In the genomic region with DNA sequence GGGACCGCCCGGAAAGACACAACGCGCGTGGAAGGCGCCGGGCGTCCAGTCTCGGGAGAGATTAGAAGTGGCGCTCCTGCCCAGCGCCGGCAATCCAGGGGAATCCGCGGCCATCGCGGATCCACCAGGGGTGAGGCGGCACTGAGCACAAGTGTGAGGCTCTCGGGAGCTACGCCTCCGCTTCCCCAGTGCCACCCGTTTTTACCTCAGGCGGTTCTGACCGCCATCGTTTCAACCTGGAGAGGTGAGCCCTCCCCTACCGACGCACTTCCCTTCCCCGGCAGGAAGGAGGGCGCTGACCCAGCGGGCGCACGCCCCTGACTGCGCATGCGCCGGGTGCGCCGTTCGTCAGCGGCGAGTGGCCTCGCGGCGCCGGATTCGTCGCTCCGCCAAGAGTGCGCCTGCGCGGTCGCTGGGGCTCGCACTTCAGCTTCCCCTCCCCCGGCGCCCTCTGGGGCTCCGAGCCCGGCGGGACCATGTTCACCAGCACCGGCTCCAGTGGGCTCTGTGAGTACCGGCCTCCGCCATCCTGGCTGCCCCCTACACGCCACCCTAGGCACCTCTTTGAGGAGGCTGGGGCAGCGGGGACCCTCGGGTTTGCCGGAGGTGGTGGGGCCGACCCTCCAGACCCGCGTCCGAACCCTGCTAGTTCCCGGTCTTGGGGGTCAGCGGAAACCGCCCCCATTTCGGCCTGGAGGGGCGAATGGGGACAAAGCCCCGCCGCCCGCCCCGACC, we compare ENCODE assay signal across 8 cellular contexts. TPM values are rescaled to one million over a fixed set of nuclear protein-coding genes. Genes with fewer than 3 reads are reported as not detected.
A peak's percentile ranks its signal among the peaks of the same experiment; 100 is the strongest.
DNase-seq lines count a peak whose midpoint lies in the region; ATAC-seq, FAIRE-seq and TF ChIP-seq lines count a peak whose summit lies in the region.

A gene with protein sequence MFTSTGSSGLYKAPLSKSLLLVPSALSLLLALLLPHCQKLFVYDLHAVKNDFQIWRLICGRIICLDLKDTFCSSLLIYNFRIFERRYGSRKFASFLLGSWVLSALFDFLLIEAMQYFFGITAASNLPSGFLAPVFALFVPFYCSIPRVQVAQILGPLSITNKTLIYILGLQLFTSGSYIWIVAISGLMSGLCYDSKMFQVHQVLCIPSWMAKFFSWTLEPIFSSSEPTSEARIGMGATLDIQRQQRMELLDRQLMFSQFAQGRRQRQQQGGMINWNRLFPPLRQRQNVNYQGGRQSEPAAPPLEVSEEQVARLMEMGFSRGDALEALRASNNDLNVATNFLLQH (plus strand): TSS at position 422 of the 735 bp plus-strand sequence. CDS start 55 bp downstream, at position 477.

- no peaks in the 10 kb centered on the region for H3K27me3 ChIP-seq in Caco-2 (replicated peaks; ENCODE audit: control insufficient read depth, insufficient read depth, low read length)
- no peaks in the 10 kb centered on the region for H3K27me3 ChIP-seq in endocrine pancreas (ENCODE audit: control insufficient read depth, insufficient read depth, low read length)

- peak within 1 kb of the TSS; percentile 93 for H3K27ac ChIP-seq in mesodermal cell (ENCODE audit: low read depth, low read length, severe bottlenecking)

- H3K9me3 ChIP-seq in Caco-2: no peaks in the 10 kb centered on the region
- no peaks in the 10 kb centered on the region for H3K9me3 ChIP-seq in endocrine pancreas (ENCODE audit: control insufficient read depth, low read length)
- no peaks in the 10 kb centered on the region for H3K9me3 ChIP-seq in mesodermal cell (ENCODE audit: control insufficient read depth, low read length)

- intact Hi-C loops in Caco-2 (cut with micrococcal nuclease; ENCODE audit: unreplicated experiment): loop anchor here (1.0 to 2.0 kb wide), 3 partner anchors 66 to 301 kb away; a partner anchor contains a TSS

- DNase-seq in Caco-2 (peak; percentile 93 to 97), HTR-8/SVneo (ENCODE audit: insufficient read length, low spot score) (peak; percentile 93), NOMO-1 treated with dmso at 0.1 percent for 144 hours (lab: John Stamatoyannopoulos, UW; ENCODE audit: unreplicated experiment) (peak; percentile 87)
- DNase-seq in activated CD8-positive, alpha-beta memory T cell treated with anti-CD3 and anti-CD28 coated beads, Interleukin-2, amount 10 ng/mL, durations not matched to agents 7 days and 5 days: peak; percentile 97
- DNase-seq in stimulated activated CD8-positive, alpha-beta memory T cell treated with anti-CD3 and anti-CD28 coated beads, Interleukin-15, amount 100 ng/mL, for 4 hours (ENCODE audit: low read depth in 2 of 2): peak; percentile 93 to 97

- H3K4me1 ChIP-seq in Caco-2 (peaks cover 19% of the 10 kb centered on the region), endocrine pancreas (ENCODE audit: control insufficient read depth, insufficient read depth, low read length) (no peaks in the 10 kb centered on the region), mesodermal cell (ENCODE audit: control insufficient read depth, insufficient read depth, low read length, poor library complexity, severe bottlenecking) (peaks cover 6% of the 10 kb centered on the region)

- POLR2A ChIA-PET in Caco-2 (lab: Charles Lee): interaction anchor here (0.5 to 1.1 kb wide), 9 partner anchors 8 to 164 kb away, joined by 3 to 5 read pairs (median 4); no protein-coding TSS in a partner anchor

- CTCF ChIA-PET in Caco-2 (lab: Charles Lee): interaction anchor here (0.9 to 2.7 kb wide), 4 partner anchors 18 to 69 kb away, joined by 3 to 15 read pairs (median 4); no protein-coding TSS in a partner anchor
- CTCF ChIA-PET in activated CD8-positive, alpha-beta memory T cell treated with anti-CD3 and anti-CD28 coated beads, Interleukin-2, amount 10 ng/mL, durations not matched to agents 7 days and 5 days (lab: Charles Lee): interaction anchor here (0.7 to 9.7 kb wide), 16 partner anchors 9 to 235 kb away, joined by 3 to 151 read pairs (median 6); a partner anchor contains a TSS

- peak; percentile 84 for FAIRE-seq in HTR-8/SVneo (lab: Jason Lieb, UNC)

- H3K9me3 Mint-ChIP-seq in Caco-2 (ENCODE audit: unreplicated experiment): no peaks in the 10 kb centered on the region
- no peaks in the 10 kb centered on the region for H3K9me3 Mint-ChIP-seq in activated CD8-positive, alpha-beta memory T cell treated with anti-CD3 and anti-CD28 coated beads, Interleukin-2, amount 10 ng/mL, durations not matched to agents 7 days and 5 days (ENCODE audit: low read depth)

- 0% methylated on average over 60 to 61 of the region's 76 CpGs for WGBS in mesodermal cell (ENCODE audit: insufficient coverage in 2 of 2), 2 experiments

- ATAC-seq in GM21367 (IDR thresholded peaks at IDR 0.05; ENCODE audit: unreplicated experiment): peak; percentile 52
- peak; percentile 86 for ATAC-seq in activated CD8-positive, alpha-beta memory T cell treated with anti-CD3 and anti-CD28 coated beads, Interleukin-2, amount 10 ng/mL, durations not matched to agents 7 days and 5 days

- peaks cover 43% of the 10 kb centered on the region for H3K36me3 Mint-ChIP-seq in Caco-2 (ENCODE audit: insufficient read depth, unreplicated experiment)
- peaks cover 13% of the 10 kb centered on the region for H3K36me3 Mint-ChIP-seq in activated CD8-positive, alpha-beta memory T cell treated with anti-CD3 and anti-CD28 coated beads, Interleukin-2, amount 10 ng/mL, durations not matched to agents 7 days and 5 days

- peak in 1 of 2 experiments; percentile 18 for TF ChIP-seq CTCF in Caco-2 (IDR thresholded peaks at IDR 0.05; ENCODE audit: insufficient read depth in 1 of 2, low read depth in 1 of 2, low read length in 1 of 2, severe bottlenecking in 1 of 2, unreplicated experiment in 1 of 2)

- peaks cover 24% of the 10 kb centered on the region for H3K4me1 Mint-ChIP-seq in Caco-2 (ENCODE audit: low read depth, unreplicated experiment)
- peaks cover 54% of the 10 kb centered on the region for H3K4me1 Mint-ChIP-seq in activated CD8-positive, alpha-beta memory T cell treated with anti-CD3 and anti-CD28 coated beads, Interleukin-2, amount 10 ng/mL, durations not matched to agents 7 days and 5 days

- no TSS peak for BruUV-seq in Caco-2 (replicated peaks; lab: Mats Ljungman, UMichigan)

- H3K27ac Mint-ChIP-seq in Caco-2 (ENCODE audit: unreplicated experiment): peak within 1 kb of the TSS; percentile 85
- H3K27ac Mint-ChIP-seq in activated CD8-positive, alpha-beta memory T cell treated with anti-CD3 and anti-CD28 coated beads, Interleukin-2, amount 10 ng/mL, durations not matched to agents 7 days and 5 days: peak within 1 kb of the TSS; percentile 92

- no peaks in the 10 kb centered on the region for H3K27me3 Mint-ChIP-seq in Caco-2 (ENCODE audit: insufficient read depth, unreplicated experiment)
- H3K27me3 Mint-ChIP-seq in activated CD8-positive, alpha-beta memory T cell treated with anti-CD3 and anti-CD28 coated beads, Interleukin-2, amount 10 ng/mL, durations not matched to agents 7 days and 5 days: no peaks in the 10 kb centered on the region

- peak within 1 kb of the TSS; percentile 89 for H3K4me3 ChIP-seq in Caco-2 (ENCODE audit: low read depth, low read length)
- peak within 1 kb of the TSS; percentile 61 for H3K4me3 ChIP-seq in endocrine pancreas (ENCODE audit: control insufficient read depth, insufficient read depth, low read length)
- peak within 1 kb of the TSS; percentile 96 for H3K4me3 ChIP-seq in mesodermal cell (ENCODE audit: extremely low read depth, insufficient read depth, low read length, poor library complexity, severe bottlenecking)

- peak within 1 kb of the TSS; percentile 86 for H3K9ac ChIP-seq in endocrine pancreas (ENCODE audit: control insufficient read depth, insufficient read depth, low read length)

- H3K36me3 ChIP-seq in Caco-2 (ENCODE audit: control insufficient read depth, insufficient read depth, low read length) (no peaks in the 10 kb centered on the region), endocrine pancreas (ENCODE audit: control insufficient read depth, insufficient read depth, low read length) (no peaks in the 10 kb centered on the region), mesodermal cell (ENCODE audit: control insufficient read depth, insufficient read depth, low read length) (peaks cover 9% of the 10 kb centered on the region)

- H3K4me3 Mint-ChIP-seq in Caco-2 (ENCODE audit: unreplicated experiment): peak within 1 kb of the TSS; percentile 92
- H3K4me3 Mint-ChIP-seq in activated CD8-positive, alpha-beta memory T cell treated with anti-CD3 and anti-CD28 coated beads, Interleukin-2, amount 10 ng/mL, durations not matched to agents 7 days and 5 days: peak within 1 kb of the TSS; percentile 91

RNA-seq across cellular contexts. Expression of the gene that starts here (rescaled TPM):
- total RNA-seq in Caco-2 (2022): 91.3 and 103 TPM in 2 replicates
- 10 to 100 TPM; 52.8 to 60.8 TPM for total RNA-seq in activated CD8-positive, alpha-beta memory T cell treated with anti-CD3 and anti-CD28 coated beads, Interleukin-2, amount 10 ng/mL, durations not matched to agents 7 days and 5 days
- polyA plus RNA-seq in mesodermal cell (2013, experiment 1 of 2): 89.9 TPM
- polyA plus RNA-seq in mesodermal cell (2013, experiment 2 of 2): 74.5 TPM

Comparison
In these comparisons a context has a peak if more than half of its experiments do, and no peak if none do; other contexts are left out.
1. Peak in every context shown above with its lines: DNase-seq, ATAC-seq, H3K4me3 ChIP-seq and H3K27ac ChIP-seq.